ENCODE assay signal across 1 cellular context in genomic region chr7:151745706-151746105, GRCh38.
TF ChIP-seq lines count a peak whose summit lies in the region.

No MANE protein-coding gene starts in this region.

TF ChIP-seq in WTC11, 78 proteins besides CTCF, POLR2A, EP300 and RAD21 (continued from another document):
- TF ChIP-seq PRDM15 (CRISPR knock-in tag; IDR thresholded peaks at IDR 0.05), result no peak
- TF ChIP-seq SOX15 (CRISPR knock-in tag; IDR thresholded peaks at IDR 0.05), result no peak
